In the genomic region with DNA sequence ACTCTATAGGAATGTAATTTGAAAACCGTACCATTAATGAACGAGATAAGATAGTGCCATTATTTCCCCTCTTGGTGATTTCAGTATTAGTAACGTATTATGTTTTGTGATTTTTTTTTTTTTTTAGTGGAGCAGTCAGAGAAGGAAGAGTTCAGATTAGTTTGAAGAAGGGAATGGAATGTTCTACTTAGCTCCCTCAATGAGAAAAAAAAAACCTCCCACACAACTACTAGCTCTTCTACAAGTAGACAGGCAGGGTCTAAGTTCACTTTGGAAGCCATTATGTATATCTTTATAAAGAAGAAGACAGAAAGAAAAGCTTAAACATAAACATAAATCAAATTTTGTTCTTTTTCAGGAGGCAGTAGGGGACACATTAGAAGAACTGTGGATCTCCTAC, we compare ENCODE assay signal across 14 cellular contexts. TPM values are rescaled to one million over a fixed set of nuclear protein-coding genes. Genes with fewer than 3 reads are reported as not detected.
DNase-seq lines count a peak whose midpoint lies in the region; ATAC-seq and TF ChIP-seq lines count a peak whose summit lies in the region.
"Had no signal": no experiment of that assay in that cellular context is flagged by ENCODE, and none has a peak within 500 bp of the region (broad histone marks: within the 10 kb centered on the region; RNA-seq: fewer than 3 reads in every experiment).

No MANE protein-coding gene starts in this region.

- TF ChIP-seq POLR2A in breast epithelium (IDR thresholded peaks at IDR 0.05) (no peak), adrenal gland (IDR thresholded peaks at IDR 0.05) (no peak)

- no peak overlapping the region for H3K27ac ChIP-seq in breast epithelium
- H3K27ac ChIP-seq in adrenal gland, result no peak overlapping the region
- H3K27ac ChIP-seq: HL-60 had no signal

- H3K36me3 Mint-ChIP-seq in chondrocyte (ENCODE audit: low read depth), result peaks cover 8% of the 10 kb centered on the region

- H3K36me3 ChIP-seq in adipocyte (ENCODE audit: control insufficient read depth, insufficient read depth, low read length, severe bottlenecking) (peaks cover 14% of the 10 kb centered on the region), skeletal muscle satellite cell (ENCODE audit: insufficient read depth, low read length) (peaks cover 8% of the 10 kb centered on the region), breast epithelium (no peaks in the 10 kb centered on the region), adrenal gland (replicated peaks in 1 of 2) (peaks cover 0 to 8% of the 10 kb centered on the region in 2 donors)

- no peak overlapping the region for H3K9ac ChIP-seq in adipocyte (ENCODE audit: low read length)
- H3K9ac ChIP-seq in skeletal muscle satellite cell (ENCODE audit: low read depth, low read length), result peak overlapping the region; percentile 30

- H3K4me3 Mint-ChIP-seq in chondrocyte (ENCODE audit: unreplicated experiment), result no peak overlapping the region
- H3K4me3 Mint-ChIP-seq: B cell; CD4-positive, alpha-beta T cell; GM23338 had no signal

- intact Hi-C loops in breast epithelium (cut with DNase I; ENCODE audit: low total_unique reads), result no loop called here
- intact Hi-C loops in Right ventricle myocardium superior (cut with DNase I), result no loop called here
- intact Hi-C loops in adrenal gland (cut with DNase I), result no loop called here

- H3K9me3 ChIP-seq in adipocyte (ENCODE audit: control insufficient read depth, low read length) (no peaks in the 10 kb centered on the region), skeletal muscle satellite cell (replicated peaks; ENCODE audit: low read length) (no peaks in the 10 kb centered on the region), breast epithelium (no peaks in the 10 kb centered on the region), adrenal gland (replicated peaks in 1 of 3) (no peaks in the 10 kb centered on the region)

- H3K27me3 ChIP-seq in adipocyte (replicated peaks; ENCODE audit: control insufficient read depth, insufficient read depth, low read length) (no peaks in the 10 kb centered on the region), skeletal muscle satellite cell (ENCODE audit: control insufficient read depth, insufficient read depth, low read length) (no peaks in the 10 kb centered on the region), breast epithelium (no peaks in the 10 kb centered on the region), adrenal gland (no peaks in the 10 kb centered on the region)

- H3K4me3 ChIP-seq in adipocyte (ENCODE audit: low read length) (no peak overlapping the region), skeletal muscle satellite cell (ENCODE audit: low read length) (no peak overlapping the region), breast epithelium (no peak overlapping the region), adrenal gland (no peak overlapping the region)
- H3K4me3 ChIP-seq: GM23338 had no signal

- no peak for TF ChIP-seq CTCF in chondrocyte (IDR thresholded peaks at IDR 0.05)
- TF ChIP-seq CTCF in breast epithelium (IDR thresholded peaks at IDR 0.05), result no peak
- no peak for TF ChIP-seq CTCF in adrenal gland (IDR thresholded peaks at IDR 0.05)

- H3K27me3 Mint-ChIP-seq in chondrocyte (ENCODE audit: low read depth), result no peaks in the 10 kb centered on the region
- H3K27me3 Mint-ChIP-seq: B cell; CD4-positive, alpha-beta T cell had no signal

- DNase-seq in adipocyte (ENCODE audit: low read depth) (peak; percentile 34), chondrocyte (ENCODE audit: low spot score) (no peak), iris pigment epithelial cell (ENCODE audit: low read depth) (peak; percentile 57), breast epithelium (ENCODE audit: low spot score in 2 of 2) (no peak), Right ventricle myocardium superior (no peak), adrenal gland (no peak)
- DNase-seq: Calu3; CD4-positive, alpha-beta T cell; DMS 273 treated with DMSO at 0.1 percent for 48 hours; H7 had no signal

- peak overlapping the region; percentile 49 for H3K27ac Mint-ChIP-seq in chondrocyte (ENCODE audit: unreplicated experiment)
- H3K27ac Mint-ChIP-seq: B cell; CD4-positive, alpha-beta T cell; GM23338 had no signal

- H3K4me1 ChIP-seq in adipocyte (ENCODE audit: control insufficient read depth, insufficient read depth, low read length) (peaks cover 10% of the 10 kb centered on the region), skeletal muscle satellite cell (ENCODE audit: control insufficient read depth, insufficient read depth, low read length) (peaks cover 9% of the 10 kb centered on the region), breast epithelium (no peaks in the 10 kb centered on the region), adrenal gland (replicated peaks in 1 of 2) (no peaks in the 10 kb centered on the region)

- no peaks in the 10 kb centered on the region for H3K9me3 Mint-ChIP-seq in chondrocyte (ENCODE audit: low read depth)
- H3K9me3 Mint-ChIP-seq: CD4-positive, alpha-beta T cell; GM23338 had no signal

- no peak for ATAC-seq in Right ventricle myocardium superior (ENCODE audit: poor library complexity)
- ATAC-seq: GM23338 had no signal

- 77 to 85% (median 83%) methylated on average over 3 of the region's 3 CpGs for WGBS in adrenal gland, 4 donors

- peak overlapping the region; percentile 19 for H3K4me2 ChIP-seq in skeletal muscle satellite cell (ENCODE audit: low read length)
- H3K4me2 ChIP-seq: GM23338 had no signal

- peaks cover 12% of the 10 kb centered on the region for H3K4me1 Mint-ChIP-seq in chondrocyte (ENCODE audit: low read depth)
- H3K4me1 Mint-ChIP-seq: B cell, GM23338 had no signal

RNA-seq across cellular contexts. Expression of a gene that starts 27.3 kb away (rescaled TPM):
- 72.0 to 85.2 TPM (median 72.1 TPM) in 3 replicates for total RNA-seq in chondrocyte
- 22.1 and 28.8 TPM in 2 replicates for total RNA-seq in skeletal muscle satellite cell (2012; rRNA removed)
- 10 to 100 TPM; 12.1 to 19.3 (median 19.2) TPM for total RNA-seq in breast epithelium
- total RNA-seq in Right ventricle myocardium superior, result 12.9 TPM
- 10 to 100 TPM; 23.1 to 74.6 (median 43.2) TPM for total RNA-seq in adrenal gland
- 10 to 100 TPM; 14.4 to 52.5 (median 16.7) TPM for polyA plus RNA-seq in adrenal gland

RNA-seq across cellular contexts. Expression of a gene that starts 42.1 kb away (rescaled TPM):
- 13.3 to 23.0 TPM (median 15.2 TPM) in 3 replicates for total RNA-seq in chondrocyte
- total RNA-seq in skeletal muscle satellite cell (2012; rRNA removed), result 7.9 and 10.9 TPM in 2 replicates
- total RNA-seq in breast epithelium, result 10 to 100 TPM in 2 of 3 donors, 1 to 10 TPM in 1; 6.1 to 12.8 (median 10.5) TPM
- 11.5 TPM for total RNA-seq in Right ventricle myocardium superior
- 10 to 100 TPM in 6 of 8 donors, 1 to 10 TPM in 2; 5.1 to 20.2 (median 13.0) TPM for total RNA-seq in adrenal gland
- 10 to 100 TPM in 1 of 3 donors, 1 to 10 TPM in 2; 3.6 to 24.2 (median 6.5) TPM for polyA plus RNA-seq in adrenal gland

Comparison
In these comparisons a context has a peak if more than half of its experiments do, and no peak if none do; other contexts are left out.
1. DNase-seq: peak in adipocyte (single experiment) and iris pigment epithelial cell (single experiment); none in chondrocyte (single experiment), breast epithelium (0 of 2), Right ventricle myocardium superior (single experiment) and adrenal gland (0 of 7).